ENCODE assay signal across 14 cellular contexts in the genomic region with DNA sequence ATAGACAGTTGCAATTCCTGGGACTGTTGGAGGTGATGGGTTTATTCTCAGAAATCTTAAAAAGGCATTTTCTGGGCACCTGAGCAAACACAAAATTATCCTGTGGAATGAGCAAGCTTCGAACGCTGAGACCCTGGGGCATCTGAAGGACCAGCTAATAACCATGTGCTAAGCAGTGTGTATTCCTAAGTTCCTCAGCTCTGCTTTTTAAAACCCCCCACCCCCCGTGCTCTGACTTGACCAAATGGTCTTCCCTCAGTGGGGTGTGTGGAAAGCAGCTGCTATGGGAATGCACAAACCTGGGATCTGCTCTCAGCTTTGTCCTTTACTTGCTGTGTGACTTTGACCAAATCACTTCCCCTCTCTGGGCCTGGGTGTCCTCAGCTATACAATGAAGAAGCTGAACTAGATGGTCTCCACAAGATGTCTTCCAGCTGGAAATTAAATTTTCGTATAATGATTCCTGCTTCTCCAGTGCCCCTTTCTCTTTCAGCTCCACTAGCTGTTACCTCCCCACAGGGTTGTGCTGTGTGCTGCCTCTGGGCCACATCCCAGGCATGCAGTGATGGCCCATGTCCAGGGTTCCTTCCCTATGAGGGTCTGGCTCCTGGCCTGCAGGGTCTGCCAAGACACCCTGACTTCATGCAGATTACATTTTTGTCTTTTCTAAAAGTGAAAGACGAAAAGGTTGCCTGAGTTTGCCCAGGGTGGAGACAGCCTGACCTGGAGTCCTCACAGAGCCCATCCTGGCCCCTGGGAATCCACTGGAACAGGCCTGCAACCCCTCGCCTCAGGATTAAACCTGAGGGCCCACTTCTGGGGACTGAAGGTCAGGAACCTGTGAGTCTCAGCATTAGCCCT. TPM values are rescaled to one million over a fixed set of nuclear protein-coding genes. Genes with fewer than 3 reads are reported as not detected.
DNase-seq lines count a peak whose midpoint lies in the region; ATAC-seq, FAIRE-seq and TF ChIP-seq lines count a peak whose summit lies in the region.
"Had no signal": no experiment of that assay in that cellular context is flagged by ENCODE, and none has a peak within 500 bp of the region (broad histone marks: within the 10 kb centered on the region; RNA-seq: fewer than 3 reads in every experiment).

No MANE protein-coding gene starts in this region.

- no peak overlapping the region for H3K27ac ChIP-seq in A549
- no peak overlapping the region for H3K27ac ChIP-seq in K562 (ENCODE audit: extremely low read depth, low read depth, low read length)
- H3K27ac ChIP-seq in left lung, result no peak overlapping the region
- H3K27ac ChIP-seq: adrenal gland, Peyer's patch had no signal

- peaks cover 9% of the 10 kb centered on the region for H3K4me1 Mint-ChIP-seq in CD14-positive monocyte

- no peak overlapping the region for H3K4me3 Mint-ChIP-seq in CD14-positive monocyte
- H3K4me3 Mint-ChIP-seq: nephron progenitor cell had no signal

- H3K4me1 ChIP-seq in A549, result 0 out of 3 replicates have a peak, but pooled peaks cover 4% of the 10 kb centered on the region
- peaks cover 0 to 3% of the 10 kb centered on the region in 2 experiments; a peak in 3 of 5 replicates for H3K4me1 ChIP-seq in K562 (replicated peaks in 1 of 2; ENCODE audit: control insufficient read depth in 2 of 2, insufficient read depth in 2 of 2, low read length in 2 of 2)
- no peaks in the 10 kb centered on the region for H3K4me1 ChIP-seq in left lung
- H3K4me1 ChIP-seq: adrenal gland had no signal

- TF ChIP-seq RAD21 in A549 (conservative IDR thresholded peaks at IDR 0.05 in 1 of 2, IDR thresholded peaks at IDR 0.05 in 1 of 2) (no peak), K562 (CRISPR knock-in tag; conservative IDR thresholded peaks at IDR 0.05 in 1 of 2, IDR thresholded peaks at IDR 0.05 in 1 of 2) (no peak)

- H3K79me2 ChIP-seq in K562 (ENCODE audit: control insufficient read depth, insufficient read depth, low read length), result no peaks in the 10 kb centered on the region

- H3K9me3 Mint-ChIP-seq in CD14-positive monocyte, result peaks cover 0 to 7% (median 0%) of the 10 kb centered on the region in 7 donors
- H3K9me3 Mint-ChIP-seq: nephron progenitor cell had no signal

- no peaks in the 10 kb centered on the region for H3K9me1 ChIP-seq in K562 (ENCODE audit: control insufficient read depth, insufficient read depth, low read length)

- no peak overlapping the region for H3K4me2 ChIP-seq in A549
- no peak overlapping the region for H3K4me2 ChIP-seq in K562 (ENCODE audit: insufficient read depth, low read length)

- intact Hi-C loops in K562 (cut with micrococcal nuclease), result loop anchor here (1.0 to 5.0 kb wide), 6 partner anchors 71 to 466 kb away; a partner anchor contains a TSS
- intact Hi-C loops in left lung (cut with DNase I), result loop anchor here in 1 of 2 donors (10.0 kb wide), 1 partner anchor 118 kb away; no protein-coding TSS in a partner anchor
- intact Hi-C loops in posterior cingulate gyrus (cut with DNase I), result loop anchor here (2.0 to 5.0 kb wide), 4 partner anchors 91 to 466 kb away; a partner anchor contains a TSS
- intact Hi-C loops in CD14-positive monocyte (cut with micrococcal nuclease), result loop anchor here (5.0 to 10.0 kb wide), 8 partner anchors 78 to 468 kb away; no protein-coding TSS in a partner anchor

- H3K36me3 ChIP-seq in K562 (ENCODE audit: control insufficient read depth, insufficient read depth, low read length) (no peaks in the 10 kb centered on the region), left lung (no peaks in the 10 kb centered on the region)
- H3K36me3 ChIP-seq: adrenal gland, Peyer's patch, right lobe of liver had no signal

- H3K27me3 ChIP-seq in K562 (ENCODE audit: control insufficient read depth in 2 of 2, insufficient read depth in 2 of 2, low read length in 2 of 2), result peaks cover 0 to 8% of the 10 kb centered on the region in 2 experiments; a peak in 1 of 5 replicates
- no peaks in the 10 kb centered on the region for H3K27me3 ChIP-seq in left lung
- H3K27me3 ChIP-seq: adrenal gland, Peyer's patch, right lobe of liver had no signal

- peaks cover 0 to 4% of the 10 kb centered on the region in 2 donors for H3K36me3 Mint-ChIP-seq in CD14-positive monocyte

- BruUV-seq in K562 (replicated peaks; lab: Mats Ljungman, UMichigan), result no TSS peak

- 0 out of 2 replicates have a peak overlapping the region, but pooled peaks have one; percentile 10 for H2AFZ ChIP-seq in K562 (ENCODE audit: low read depth, low read length)

- TF ChIP-seq CTCF in A549 (IDR thresholded peaks at IDR 0.05), result no peak
- no peak for TF ChIP-seq CTCF in K562 (IDR thresholded peaks at IDR 0.05 in 2 of 3, conservative IDR thresholded peaks at IDR 0.05 in 1 of 3; ENCODE audit: insufficient read depth in 2 of 3, low read depth in 1 of 3, low read length in 3 of 3)
- no peak for TF ChIP-seq CTCF in left lung (IDR thresholded peaks at IDR 0.05)
- TF ChIP-seq CTCF in CD14-positive monocyte (IDR thresholded peaks at IDR 0.05), result no peak

- TF ChIP-seq POLR2A in A549 (IDR thresholded peaks at IDR 0.05; ENCODE audit: low read length) (no peak), K562 (conservative IDR thresholded peaks at IDR 0.05) (no peak)

- FAIRE-seq in A549 (lab: Jason Lieb, UNC), result no peak
- no peak for FAIRE-seq in K562 (lab: Jason Lieb, UNC)
- FAIRE-seq: frontal cortex had no signal

- WGBS in A549 (ENCODE audit: missing lambda C conversion rate), result 69% methylated on average over 6 of the region's 6 CpGs
- WGBS in K562 (ENCODE audit: insufficient coverage, low coverage, missing lambda C conversion rate), result 49% methylated on average over 6 of the region's 6 CpGs

- peaks cover 3% of the 10 kb centered on the region; the same call in 1 of the 2 replicates for H4K20me1 ChIP-seq in K562 (replicated peaks; ENCODE audit: control insufficient read depth, insufficient read depth, low read length)

- in situ Hi-C loops in K562 (cut with MboI), result loop anchor here (5.0 kb wide), 1 partner anchor 86 kb away; no protein-coding TSS in a partner anchor

- peak overlapping the region in 1 of 7 donors; percentile 30 for H3K27ac Mint-ChIP-seq in CD14-positive monocyte
- H3K27ac Mint-ChIP-seq: nephron progenitor cell had no signal

- 0 out of 4 replicates have a peak overlapping the region, but pooled peaks of 1 of the 2 experiments have one; percentile 5 for H3K9ac ChIP-seq in K562 (ENCODE audit: insufficient read depth in 1 of 2, low read depth in 2 of 2, low read length in 2 of 2)

- H3K9me3 ChIP-seq in A549 (no peaks in the 10 kb centered on the region), K562 (replicated peaks; ENCODE audit: control insufficient read depth, insufficient read depth, low read depth, low read length) (no peaks in the 10 kb centered on the region), left lung (no peaks in the 10 kb centered on the region)
- H3K9me3 ChIP-seq: adrenal gland, Peyer's patch, right lobe of liver had no signal

- H3K4me3 ChIP-seq in A549 (no peak overlapping the region), K562 (no peak overlapping the region), left lung (no peak overlapping the region)
- H3K4me3 ChIP-seq: adrenal gland, lung, Peyer's patch, right lobe of liver had no signal

- POLR2A ChIA-PET in A549 (lab: Yijun Ruan, JAX) (interaction anchor here (0.6 to 1.5 kb wide), 3 partner anchors 21 to 78 kb away, joined by 3 to 5 read pairs (median 3); a partner anchor contains a TSS), K562 (lab: Yijun Ruan, JAX) (interaction anchor here (0.6 to 2.4 kb wide), 11 partner anchors 8 to 574 kb away, joined by 3 to 7 read pairs (median 3); a partner anchor contains a TSS)

- H3K27me3 Mint-ChIP-seq in CD14-positive monocyte (ENCODE audit: low read depth in 3 of 3), result peaks cover 0 to 2% (median 1%) of the 10 kb centered on the region in 3 donors

- ATAC-seq in A549, result peak; percentile 55 to 74; a peak in 5 of 6 replicates
- ATAC-seq in GM21447 (IDR thresholded peaks at IDR 0.05; ENCODE audit: unreplicated experiment), result peak; percentile 22
- peak; percentile 67 for ATAC-seq in K562
- peak; percentile 33 for ATAC-seq in left lung

- no peak for TF ChIP-seq EP300 in A549 (IDR thresholded peaks at IDR 0.05)
- no peak for TF ChIP-seq EP300 in K562 (IDR thresholded peaks at IDR 0.05; ENCODE audit: low read length)

- no peak for DNase-seq in A549 (ENCODE audit: low read depth in 1 of 2, low spot score in 1 of 2)
- peak in 1 of 4 experiments; percentile 7 for DNase-seq in K562 (ENCODE audit: extremely low read depth in 1 of 4, low spot score in 3 of 4)
- DNase-seq in left lung, result peak in 1 of 2 donors; percentile 31
- no peak for DNase-seq in posterior cingulate gyrus
- no peak for DNase-seq in CD14-positive monocyte (ENCODE audit: low spot score)
- DNase-seq in NOMO-1 (lab: John Stamatoyannopoulos, UW; ENCODE audit: unreplicated experiment in 2 of 2), result no peak
- DNase-seq in GM03348 (ENCODE audit: low spot score), result no peak

- CTCF ChIA-PET in A549 (lab: Yijun Ruan, JAX) (interaction anchor here (0.6 to 7.0 kb wide), 51 partner anchors 8 to 628 kb away, joined by 3 to 56 read pairs (median 5); a partner anchor contains a TSS), K562 (lab: Yijun Ruan, JAX; ENCODE audit: low intra/inter-chr PET ratio) (interaction anchor here (0.7 to 1.9 kb wide), 5 partner anchors 23 to 467 kb away, joined by 3 to 8 read pairs (median 3); no protein-coding TSS in a partner anchor)

RNA-seq across cellular contexts. Expression of a gene that starts 14.9 kb away (rescaled TPM):
- polyA plus RNA-seq in A549 (2011; rRNA removed) (0.27 and 0.30 TPM in 2 replicates), A549 (2017; fragmentation: RNase III; extraction: RNeasy Plus Mini Kit Qiagen cat#74134 plus additional on column Dnase treatment) (0.10 to 0.28 TPM (median 0.18 TPM) in 3 replicates), K562 (2011; rRNA removed) (0.08 and 0.18 TPM in 2 replicates), K562 (2014; fragmentation: Illumina TruSeq; extraction: Trizol) (not detected in 2 replicates), K562 (2014; fragmentation: Nextera tagmentation; extraction: Ambion mirVana) (not detected), K562 (2014; rRNA removed) (0.37 and 0.55 TPM in 2 replicates), CD14-positive monocyte (1 to 10 TPM; 1.6 to 1.8 TPM)
- 0.40 and 0.49 TPM in 2 replicates for polyA plus RNA-seq in A549 (2012; cell fraction: cytosol; rRNA removed)
- polyA plus RNA-seq in A549 (2012; cell fraction: nucleus; rRNA removed), result 0.42 and 0.58 TPM in 2 replicates
- polyA minus RNA-seq in A549 (2011; rRNA and poly(A)+ RNA removed), result 0.37 TPM in 1 of 2 replicates, not detected in the other
- 0.44 TPM in 1 of 2 replicates, not detected in the other for total RNA-seq in K562 (2011; cell fraction: chromatin; rRNA removed; ENCODE audit: low replicate concordance)
- 0.50 and 0.53 TPM in 2 replicates for total RNA-seq in K562 (2011; cell fraction: nucleolus; rRNA removed)
- total RNA-seq in K562 (2011; cell fraction: nucleoplasm; rRNA removed), result 0.15 and 0.23 TPM in 2 replicates
- total RNA-seq in K562 (2014; rRNA removed) (0.12 TPM in 1 of 2 replicates, not detected in the other), K562 (2014; rRNA removed; fragmentation: Illumina TruSeq; extraction: Trizol) (not detected in 2 replicates), K562 (2015; rRNA removed; fragmentation: Illumina TruSeq; extraction: Trizol) (0.18 TPM in 1 of 2 replicates, not detected in the other), K562 (2021) (0.22 and 0.42 TPM in 2 replicates), left lung (1 to 10 TPM; 5.3 to 5.6 TPM)
- 0.12 TPM in 1 of 2 replicates, not detected in the other for polyA plus RNA-seq in K562 (2011; cell fraction: cytosol; rRNA removed)
- 0.27 and 0.43 TPM in 2 replicates for polyA plus RNA-seq in K562 (2011; cell fraction: nucleus; rRNA removed)
- 0.20 and 0.21 TPM in 2 replicates for polyA plus RNA-seq in K562 (2012)
- polyA minus RNA-seq in K562 (2011; rRNA and poly(A)+ RNA removed), result not detected in 2 replicates
- polyA minus RNA-seq in K562 (2011; cell fraction: cytosol; rRNA and poly(A)+ RNA removed), result not detected in 2 replicates
- polyA minus RNA-seq in K562 (2011; cell fraction: nucleus; rRNA and poly(A)+ RNA removed), result not detected in 2 replicates

RNA-seq across cellular contexts. Expression of a gene that starts 20.4 kb away (rescaled TPM):
- 129 and 132 TPM in 2 replicates for polyA plus RNA-seq in A549 (2011; rRNA removed)
- 39.0 and 55.6 TPM in 2 replicates for polyA plus RNA-seq in A549 (2012; cell fraction: cytosol; rRNA removed)
- polyA plus RNA-seq in A549 (2012; cell fraction: nucleus; rRNA removed), result 24.0 and 29.6 TPM in 2 replicates
- polyA plus RNA-seq in A549 (2017; fragmentation: RNase III; extraction: RNeasy Plus Mini Kit Qiagen cat#74134 plus additional on column Dnase treatment), result 64.6 to 70.2 TPM (median 65.3 TPM) in 3 replicates
- 20.5 and 23.4 TPM in 2 replicates for polyA minus RNA-seq in A549 (2011; rRNA and poly(A)+ RNA removed)
- 70.1 and 115 TPM in 2 replicates for total RNA-seq in K562 (2011; cell fraction: chromatin; rRNA removed; ENCODE audit: low replicate concordance)
- 141 and 156 TPM in 2 replicates for total RNA-seq in K562 (2011; cell fraction: nucleolus; rRNA removed)
- 172 and 258 TPM in 2 replicates for total RNA-seq in K562 (2011; cell fraction: nucleoplasm; rRNA removed)
- 115 and 139 TPM in 2 replicates for total RNA-seq in K562 (2014; rRNA removed)
- total RNA-seq in K562 (2014; rRNA removed; fragmentation: Illumina TruSeq; extraction: Trizol), result 161 and 179 TPM in 2 replicates
- total RNA-seq in K562 (2015; rRNA removed; fragmentation: Illumina TruSeq; extraction: Trizol), result 164 and 178 TPM in 2 replicates
- total RNA-seq in K562 (2021), result 150 and 154 TPM in 2 replicates
- polyA plus RNA-seq in K562 (2011; rRNA removed), result 272 TPM in 2 replicates
- 152 and 184 TPM in 2 replicates for polyA plus RNA-seq in K562 (2011; cell fraction: cytosol; rRNA removed)
- 41.7 and 74.9 TPM in 2 replicates for polyA plus RNA-seq in K562 (2011; cell fraction: nucleus; rRNA removed)
- polyA plus RNA-seq in K562 (2012), result 137 and 336 TPM in 2 replicates
- 163 and 197 TPM in 2 replicates for polyA plus RNA-seq in K562 (2014; fragmentation: Illumina TruSeq; extraction: Trizol)
- polyA plus RNA-seq in K562 (2014; fragmentation: Nextera tagmentation; extraction: Ambion mirVana), result 10 to 100 TPM; 45.7 to 58.2 TPM
- polyA plus RNA-seq in K562 (2014; rRNA removed), result 176 and 186 TPM in 2 replicates
- polyA minus RNA-seq in K562 (2011; rRNA and poly(A)+ RNA removed), result 101 and 126 TPM in 2 replicates
- 59.4 and 78.2 TPM in 2 replicates for polyA minus RNA-seq in K562 (2011; cell fraction: cytosol; rRNA and poly(A)+ RNA removed)
- 17.5 and 30.3 TPM in 2 replicates for polyA minus RNA-seq in K562 (2011; cell fraction: nucleus; rRNA and poly(A)+ RNA removed)
- total RNA-seq in left lung, result 100 to 1,000 TPM; 132 to 157 TPM
- 100 to 1,000 TPM; 248 to 309 TPM for polyA plus RNA-seq in CD14-positive monocyte
